Comparison of ENCODE assay signal across 33 cellular contexts in the genomic region with DNA sequence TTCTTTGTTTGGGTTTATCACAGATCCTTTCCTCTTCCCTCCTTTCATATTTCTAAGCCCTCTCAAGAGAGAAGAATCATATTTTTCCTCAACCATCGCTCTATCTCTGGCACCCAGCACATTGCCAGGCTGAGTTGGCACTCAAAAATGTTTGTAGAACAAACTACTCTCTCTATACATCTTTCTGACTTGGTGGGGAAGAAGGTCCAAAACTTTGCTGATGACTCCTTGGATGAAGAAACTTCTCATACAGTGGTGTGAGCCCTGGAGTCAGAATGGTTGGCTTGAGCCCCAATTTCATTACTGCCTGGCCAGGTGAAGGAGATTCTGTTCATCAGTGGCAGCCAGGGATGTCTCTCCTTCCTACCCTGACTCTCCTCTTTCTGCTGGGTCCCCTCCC. TPM values are rescaled to one million over a fixed set of nuclear protein-coding genes. Genes with fewer than 3 reads are reported as not detected.
DNase-seq lines count a peak whose midpoint lies in the region; ATAC-seq and TF ChIP-seq lines count a peak whose summit lies in the region.
"Had no signal": no experiment of that assay in that cellular context is flagged by ENCODE, and none has a peak within 500 bp of the region (broad histone marks: within the 10 kb centered on the region; RNA-seq: fewer than 3 reads in every experiment).

No MANE protein-coding gene starts in this region.

- no peak for ATAC-seq in activated T-cell treated with anti-CD3 and anti-CD28 coated beads, Interleukin-2, amount 50 U/mL, for 72 hours (replicated peaks in 1 of 2)
- ATAC-seq in activated T-cell treated with anti-CD3 and anti-CD28 coated beads, Interleukin-2, amount 50 U/mL, for 4 hours: no peak
- peak; percentile 1 for ATAC-seq in SK-N-SH treated with all-trans-retinoic acid at 6 μM for 48 hours
- ATAC-seq in stimulated activated effector memory CD8-positive, alpha-beta T cell treated with anti-CD3 and anti-CD28 coated beads, Interleukin-12 subunit alpha, Interleukin-12 subunit beta, amount 100 ng/mL, for 72 hours: no peak
- ATAC-seq: activated CD8-positive, alpha-beta T cell treated with anti-CD3 and anti-CD28 coated beads for 36 hours; CD8-positive, alpha-beta T cell; left colon; PC-3; Right ventricle myocardium inferior had no signal

- H3K27ac Mint-ChIP-seq in activated T-cell treated with anti-CD3 and anti-CD28 coated beads, Interleukin-2, amount 50 U/mL, for 72 hours: peak overlapping the region; percentile 7
- H3K27ac Mint-ChIP-seq in stimulated activated effector memory CD8-positive, alpha-beta T cell treated with anti-CD3 and anti-CD28 coated beads, Interleukin-12 subunit alpha, Interleukin-12 subunit beta, amount 100 ng/mL, for 72 hours: peak overlapping the region; percentile 6
- H3K27ac Mint-ChIP-seq: activated CD8-positive, alpha-beta T cell treated with anti-CD3 and anti-CD28 coated beads for 36 hours; activated T-helper 2 cell treated with anti-CD3 and anti-CD28 coated beads, Interferon-gamma antibody, Interleukin-2, Interleukin-4, amounts not matched to agents 10 μg/mL and 5 μg/mL and 100 μg/mL, durations not matched to agents 14 hours and 24 hours and 36 hours; CD8-positive, alpha-beta T cell; neural progenitor cell; T-helper 2 cell treated with Interferon-gamma antibody and Interleukin-4, amounts not matched to agents 5 μg/mL and 100 μg/mL, for 36 hours had no signal

- no peak overlapping the region for H3K4me3 Mint-ChIP-seq in activated T-cell treated with anti-CD3 and anti-CD28 coated beads, Interleukin-2, amount 50 U/mL, for 72 hours
- no peak overlapping the region for H3K4me3 Mint-ChIP-seq in activated T-cell treated with anti-CD3 and anti-CD28 coated beads, Interleukin-2, amount 50 U/mL, for 4 hours
- H3K4me3 Mint-ChIP-seq in stimulated activated effector memory CD8-positive, alpha-beta T cell treated with anti-CD3 and anti-CD28 coated beads, Interleukin-12 subunit alpha, Interleukin-12 subunit beta, amount 100 ng/mL, for 72 hours: no peak overlapping the region
- H3K4me3 Mint-ChIP-seq: activated CD8-positive, alpha-beta T cell treated with anti-CD3 and anti-CD28 coated beads for 36 hours; CD8-positive, alpha-beta T cell; neural progenitor cell; T-helper 2 cell treated with Interferon-gamma antibody and Interleukin-4, amounts not matched to agents 5 μg/mL and 100 μg/mL, for 36 hours had no signal

- TF ChIP-seq CTCF in fibroblast of the aortic adventitia (IDR thresholded peaks at IDR 0.05; ENCODE audit: insufficient read depth, low read length): no peak
- TF ChIP-seq CTCF in foreskin fibroblast (IDR thresholded peaks at IDR 0.05; ENCODE audit: low read depth, low read length): no peak

- peaks cover 1 to 11% of the 10 kb centered on the region in 2 donors for H3K36me3 Mint-ChIP-seq in activated T-cell treated with anti-CD3 and anti-CD28 coated beads, Interleukin-2, amount 50 U/mL, for 72 hours (ENCODE audit: insufficient read depth in 2 of 2)
- H3K36me3 Mint-ChIP-seq in activated T-cell treated with anti-CD3 and anti-CD28 coated beads, Interleukin-2, amount 50 U/mL, for 4 hours (ENCODE audit: insufficient read depth): peaks cover 45% of the 10 kb centered on the region
- peaks cover 48% of the 10 kb centered on the region for H3K36me3 Mint-ChIP-seq in stimulated activated effector memory CD8-positive, alpha-beta T cell treated with anti-CD3 and anti-CD28 coated beads, Interleukin-12 subunit alpha, Interleukin-12 subunit beta, amount 100 ng/mL, for 72 hours

- no peak for DNase-seq in activated T-cell treated with anti-CD3 and anti-CD28 coated beads, Interleukin-2, amount 50 U/mL, for 72 hours
- DNase-seq in activated T-cell treated with anti-CD3 and anti-CD28 coated beads, Interleukin-2, amount 50 U/mL, for 4 hours: no peak
- DNase-seq in fibroblast of the aortic adventitia (ENCODE audit: low read depth) (peak; percentile 22), SHP77 (lab: John Stamatoyannopoulos, UW) (no peak), NCI-H1092 (lab: John Stamatoyannopoulos, UW) (no peak), foreskin fibroblast (no peak)
- DNase-seq in stimulated activated effector memory CD8-positive, alpha-beta T cell treated with anti-CD3 and anti-CD28 coated beads, Interleukin-12 subunit alpha, Interleukin-12 subunit beta, amount 100 ng/mL, for 72 hours (ENCODE audit: low spot score in 2 of 2): no peak
- DNase-seq: activated CD4-positive, alpha-beta T cell treated with anti-CD3 and anti-CD28 coated beads for 1 hour; activated CD8-positive, alpha-beta memory T cell treated with anti-CD3 and anti-CD28 coated beads, Interleukin-2, amount 50 U/mL, for 48 hours; activated CD8-positive, alpha-beta T cell treated with anti-CD3 and anti-CD28 coated beads for 36 hours; activated naive CD4-positive, alpha-beta T cell treated with anti-CD3 and anti-CD28 coated beads, Interleukin-2, amount 50 U/mL, for 16 hours; amygdala; CD8-positive, alpha-beta T cell; colonic mucosa; effector memory CD4-positive, alpha-beta T cell; GOT3; left colon; NCI-H1105 treated with DMSO at 0.1 percent for 48 hours; NCI-H2029; NCI-H526; NK-92 treated with Interleukin-12 subunit alpha and Interleukin-12 subunit beta, amount 100 ng/mL, for 24 hours; PC-3; transverse colon had no signal

- H3K9me3 Mint-ChIP-seq in activated T-cell treated with anti-CD3 and anti-CD28 coated beads, Interleukin-2, amount 50 U/mL, for 72 hours: no peaks in the 10 kb centered on the region
- no peaks in the 10 kb centered on the region for H3K9me3 Mint-ChIP-seq in activated T-cell treated with anti-CD3 and anti-CD28 coated beads, Interleukin-2, amount 50 U/mL, for 4 hours
- no peaks in the 10 kb centered on the region for H3K9me3 Mint-ChIP-seq in stimulated activated effector memory CD8-positive, alpha-beta T cell treated with anti-CD3 and anti-CD28 coated beads, Interleukin-12 subunit alpha, Interleukin-12 subunit beta, amount 100 ng/mL, for 72 hours
- H3K9me3 Mint-ChIP-seq: activated CD8-positive, alpha-beta T cell treated with anti-CD3 and anti-CD28 coated beads for 36 hours; activated T-helper 2 cell treated with anti-CD3 and anti-CD28 coated beads, Interferon-gamma antibody, Interleukin-2, Interleukin-4, amounts not matched to agents 10 μg/mL and 5 μg/mL and 100 μg/mL, durations not matched to agents 14 hours and 24 hours and 36 hours; CD8-positive, alpha-beta T cell; neural progenitor cell; T-helper 2 cell treated with Interferon-gamma antibody and Interleukin-4, amounts not matched to agents 5 μg/mL and 100 μg/mL, for 36 hours had no signal

- H3K27me3 Mint-ChIP-seq in activated T-cell treated with anti-CD3 and anti-CD28 coated beads, Interleukin-2, amount 50 U/mL, for 72 hours (ENCODE audit: low read depth): no peaks in the 10 kb centered on the region
- no peaks in the 10 kb centered on the region for H3K27me3 Mint-ChIP-seq in activated T-cell treated with anti-CD3 and anti-CD28 coated beads, Interleukin-2, amount 50 U/mL, for 4 hours (ENCODE audit: low read depth)
- H3K27me3 Mint-ChIP-seq: activated CD8-positive, alpha-beta T cell treated with anti-CD3 and anti-CD28 coated beads for 36 hours had no signal

- peaks cover 3% of the 10 kb centered on the region for H3K4me1 Mint-ChIP-seq in activated T-cell treated with anti-CD3 and anti-CD28 coated beads, Interleukin-2, amount 50 U/mL, for 72 hours (ENCODE audit: low read depth)
- no peaks in the 10 kb centered on the region for H3K4me1 Mint-ChIP-seq in activated T-cell treated with anti-CD3 and anti-CD28 coated beads, Interleukin-2, amount 50 U/mL, for 4 hours (ENCODE audit: low read depth)
- H3K4me1 Mint-ChIP-seq in stimulated activated effector memory CD8-positive, alpha-beta T cell treated with anti-CD3 and anti-CD28 coated beads, Interleukin-12 subunit alpha, Interleukin-12 subunit beta, amount 100 ng/mL, for 72 hours: peaks cover 7% of the 10 kb centered on the region
- H3K4me1 Mint-ChIP-seq: neural progenitor cell had no signal

- H3K4me3 ChIP-seq in fibroblast of the aortic adventitia (ENCODE audit: low read depth, low read length) (no peak overlapping the region), foreskin fibroblast (ENCODE audit: low read depth in 1 of 2, low read length in 2 of 2) (no peak overlapping the region)
- H3K4me3 ChIP-seq: colonic mucosa, neural progenitor cell, right atrium auricular region, transverse colon had no signal

TF ChIP-seq in SK-N-SH treated with all-trans-retinoic acid at 6 μM for 48 hours, 23 proteins besides CTCF, POLR2A, EP300 and RAD21:
- no peak for TF ChIP-seq ZNF565 (CRISPR knock-in tag; conservative IDR thresholded peaks at IDR 0.05; ENCODE audit: low read depth)
- TF ChIP-seq, protein P1, sequence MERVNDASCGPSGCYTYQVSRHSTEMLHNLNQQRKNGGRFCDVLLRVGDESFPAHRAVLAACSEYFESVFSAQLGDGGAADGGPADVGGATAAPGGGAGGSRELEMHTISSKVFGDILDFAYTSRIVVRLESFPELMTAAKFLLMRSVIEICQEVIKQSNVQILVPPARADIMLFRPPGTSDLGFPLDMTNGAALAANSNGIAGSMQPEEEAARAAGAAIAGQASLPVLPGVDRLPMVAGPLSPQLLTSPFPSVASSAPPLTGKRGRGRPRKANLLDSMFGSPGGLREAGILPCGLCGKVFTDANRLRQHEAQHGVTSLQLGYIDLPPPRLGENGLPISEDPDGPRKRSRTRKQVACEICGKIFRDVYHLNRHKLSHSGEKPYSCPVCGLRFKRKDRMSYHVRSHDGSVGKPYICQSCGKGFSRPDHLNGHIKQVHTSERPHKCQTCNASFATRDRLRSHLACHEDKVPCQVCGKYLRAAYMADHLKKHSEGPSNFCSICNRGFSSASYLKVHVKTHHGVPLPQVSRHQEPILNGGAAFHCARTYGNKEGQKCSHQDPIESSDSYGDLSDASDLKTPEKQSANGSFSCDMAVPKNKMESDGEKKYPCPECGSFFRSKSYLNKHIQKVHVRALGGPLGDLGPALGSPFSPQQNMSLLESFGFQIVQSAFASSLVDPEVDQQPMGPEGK (CRISPR knock-in tag; IDR thresholded peaks at IDR 0.05; ENCODE audit: borderline replicate concordance): 0 out of 2 replicates have a peak, but pooled peaks have one; percentile 4

RNA-seq across cellular contexts. Expression of a gene that starts 11.9 kb away (rescaled TPM):
- not detected for total RNA-seq in activated T-cell treated with anti-CD3 and anti-CD28 coated beads, Interleukin-2, amount 50 U/mL, for 72 hours
- total RNA-seq in activated T-cell treated with anti-CD3 and anti-CD28 coated beads, Interleukin-2, amount 50 U/mL, for 4 hours: not detected
- total RNA-seq in fibroblast of the aortic adventitia (ENCODE audit: low replicate concordance): 0.09 TPM in 1 of 2 replicates, not detected in the other
- total RNA-seq: activated CD8-positive, alpha-beta T cell treated with anti-CD3 and anti-CD28 coated beads for 36 hours; activated T-helper 2 cell treated with anti-CD3 and anti-CD28 coated beads, Interferon-gamma antibody, Interleukin-2, Interleukin-4, amounts not matched to agents 10 μg/mL and 5 μg/mL and 100 μg/mL, durations not matched to agents 14 hours and 24 hours and 36 hours; CD8-positive, alpha-beta T cell; colonic mucosa; epithelial cell of proximal tubule; HT1080; left colon; lung microvascular endothelial cell; M059J; PC-3; right atrium auricular region; Right ventricle myocardium inferior; transverse colon had no signal

RNA-seq across cellular contexts. Expression of a gene that starts 24.2 kb away (rescaled TPM):
- total RNA-seq in activated T-cell treated with anti-CD3 and anti-CD28 coated beads, Interleukin-2, amount 50 U/mL, for 72 hours: 10 to 100 TPM; 35.8 to 41.0 TPM
- total RNA-seq in activated T-cell treated with anti-CD3 and anti-CD28 coated beads, Interleukin-2, amount 50 U/mL, for 4 hours: 10 to 100 TPM; 32.6 to 40.6 (median 38.2) TPM
- 29.0 and 50.3 TPM in 2 replicates for total RNA-seq in fibroblast of the aortic adventitia (ENCODE audit: low replicate concordance)

RNA-seq across cellular contexts. Expression of a gene that starts 53.7 kb away (rescaled TPM):
- total RNA-seq in activated T-cell treated with anti-CD3 and anti-CD28 coated beads, Interleukin-2, amount 50 U/mL, for 72 hours: not detected
- total RNA-seq in activated T-cell treated with anti-CD3 and anti-CD28 coated beads, Interleukin-2, amount 50 U/mL, for 4 hours: not detected
- not detected in 2 replicates for total RNA-seq in fibroblast of the aortic adventitia (ENCODE audit: low replicate concordance)
- total RNA-seq: activated CD8-positive, alpha-beta T cell treated with anti-CD3 and anti-CD28 coated beads for 36 hours; activated T-helper 2 cell treated with anti-CD3 and anti-CD28 coated beads, Interferon-gamma antibody, Interleukin-2, Interleukin-4, amounts not matched to agents 10 μg/mL and 5 μg/mL and 100 μg/mL, durations not matched to agents 14 hours and 24 hours and 36 hours; CD8-positive, alpha-beta T cell; colonic mucosa; epithelial cell of proximal tubule; HT1080; left colon; lung microvascular endothelial cell; M059J; right atrium auricular region; Right ventricle myocardium inferior had no signal
